8 cellular contexts compared by ENCODE assay signal in the genomic region with DNA sequence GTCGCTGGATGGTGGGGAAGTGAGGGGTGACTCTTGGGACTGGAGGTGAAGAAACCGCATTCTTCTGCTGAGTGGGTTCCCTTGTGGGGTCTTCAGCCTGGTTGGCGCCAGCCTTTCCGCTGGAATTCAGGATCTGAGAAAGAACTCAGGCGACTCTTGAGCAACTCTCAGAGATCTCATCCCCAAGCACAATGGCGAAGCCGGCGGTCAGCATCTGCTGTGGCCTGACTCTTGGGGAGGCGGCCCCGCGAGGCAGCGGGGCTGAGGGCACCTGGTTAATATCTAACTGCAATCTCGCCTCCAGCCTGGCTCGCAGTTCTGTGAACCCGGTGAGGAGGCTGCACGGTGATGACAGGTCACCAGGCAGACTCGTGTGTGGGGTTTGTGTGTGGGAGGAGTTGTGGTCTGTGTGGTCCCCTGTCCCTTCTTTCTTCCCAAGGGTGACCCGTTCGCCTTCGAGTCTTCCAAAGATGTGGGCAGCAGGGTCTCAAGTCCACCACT. TPM values are rescaled to one million over a fixed set of nuclear protein-coding genes. Genes with fewer than 3 reads are reported as not detected.
A peak's percentile ranks its signal among the peaks of the same experiment; 100 is the strongest.
DNase-seq lines count a peak whose midpoint lies in the region; ATAC-seq and TF ChIP-seq lines count a peak whose summit lies in the region.

No MANE protein-coding gene starts in this region.

- H3K9me3 Mint-ChIP-seq in IgD-negative memory B cell, result peaks cover 9 to 25% (median 20%) of the 10 kb centered on the region in 3 donors
- peaks cover 13% of the 10 kb centered on the region for H3K9me3 Mint-ChIP-seq in natural killer cell treated with Interleukin-12 subunit alpha and Interleukin-12 subunit beta and Interleukin-15 and Interleukin-18, amount 100 ng/mL, for 72 hours

- H3K27ac ChIP-seq in C4-2B, result peak overlapping the region; percentile 87
- peak overlapping the region; percentile 89 for H3K27ac ChIP-seq in urinary bladder (ENCODE audit: low read depth)

- H3K4me3 Mint-ChIP-seq in IgD-negative memory B cell, result peak overlapping the region; percentile 97 to 99 (median 98)
- peak overlapping the region; percentile 96 for H3K4me3 Mint-ChIP-seq in natural killer cell treated with Interleukin-12 subunit alpha and Interleukin-12 subunit beta and Interleukin-15 and Interleukin-18, amount 100 ng/mL, for 72 hours

- ATAC-seq in natural killer cell treated with Interleukin-12 subunit alpha and Interleukin-12 subunit beta and Interleukin-15 and Interleukin-18, amount 100 ng/mL, for 72 hours, result no peak
- no peak for ATAC-seq in GM19351 (IDR thresholded peaks at IDR 0.05; ENCODE audit: unreplicated experiment)

- H3K4me1 Mint-ChIP-seq in IgD-negative memory B cell, result peaks cover 15 to 23% (median 21%) of the 10 kb centered on the region in 3 donors
- H3K4me1 Mint-ChIP-seq in natural killer cell treated with Interleukin-12 subunit alpha and Interleukin-12 subunit beta and Interleukin-15 and Interleukin-18, amount 100 ng/mL, for 72 hours (ENCODE audit: low read depth in 2 of 2), result peaks cover 26 to 29% of the 10 kb centered on the region in 2 donors

- TF ChIP-seq CTCF in C4-2B (conservative IDR thresholded peaks at IDR 0.05) (no peak), fibroblast of pulmonary artery (IDR thresholded peaks at IDR 0.05; ENCODE audit: low read length, missing control alignments) (no peak)

- H3K36me3 ChIP-seq in urinary bladder (ENCODE audit: insufficient read depth), result no peaks in the 10 kb centered on the region

- H3K4me3 ChIP-seq in fibroblast of pulmonary artery (replicated peaks; ENCODE audit: low read depth, low read length) (peak overlapping the region; percentile 90), urinary bladder (ENCODE audit: low read depth, low read length) (peak overlapping the region; percentile 69)

- H3K27me3 Mint-ChIP-seq in IgD-negative memory B cell, result no peaks in the 10 kb centered on the region
- H3K27me3 Mint-ChIP-seq in natural killer cell treated with Interleukin-12 subunit alpha and Interleukin-12 subunit beta and Interleukin-15 and Interleukin-18, amount 100 ng/mL, for 72 hours, result peaks cover 6% of the 10 kb centered on the region in 2 donors

- 1% methylated on average over 20 of the region's 20 CpGs for WGBS in urinary bladder

- DNase-seq in GM19240 (ENCODE audit: insufficient read length, low spot score) (peak; percentile 5), activated T-cell treated with anti-CD3 and anti-CD28 coated beads for 48 hours (ENCODE audit: low read depth) (peak; percentile 13), fibroblast of pulmonary artery (ENCODE audit: low read depth) (peak; percentile 42)
- no peak for DNase-seq in natural killer cell treated with Interleukin-12 subunit alpha and Interleukin-12 subunit beta and Interleukin-15 and Interleukin-18, amount 100 ng/mL, for 72 hours (ENCODE audit: low spot score)

- peaks cover 17% of the 10 kb centered on the region for H3K36me3 Mint-ChIP-seq in IgD-negative memory B cell
- H3K36me3 Mint-ChIP-seq in natural killer cell treated with Interleukin-12 subunit alpha and Interleukin-12 subunit beta and Interleukin-15 and Interleukin-18, amount 100 ng/mL, for 72 hours, result peaks cover 33% of the 10 kb centered on the region

- no peaks in the 10 kb centered on the region for H3K4me1 ChIP-seq in urinary bladder (ENCODE audit: insufficient read depth)

- H3K27ac Mint-ChIP-seq in IgD-negative memory B cell, result peak overlapping the region; percentile 78 to 87 (median 86)
- H3K27ac Mint-ChIP-seq in natural killer cell treated with Interleukin-12 subunit alpha and Interleukin-12 subunit beta and Interleukin-15 and Interleukin-18, amount 100 ng/mL, for 72 hours, result peak overlapping the region; percentile 80 to 85

RNA-seq across cellular contexts. Expression of gene ZNF441, which starts 0.9 kb away (rescaled TPM):
- polyA plus RNA-seq in IgD-negative memory B cell (9.3 TPM), urinary bladder (7.4 TPM)
- total RNA-seq in natural killer cell treated with Interleukin-12 subunit alpha and Interleukin-12 subunit beta and Interleukin-15 and Interleukin-18, amount 100 ng/mL, for 72 hours, result 10 to 100 TPM in 1 of 2 donors, 1 to 10 TPM in 1; 6.6 to 11.9 TPM
- total RNA-seq in urinary bladder, result 37.7 TPM

RNA-seq across cellular contexts. Expression of gene ZNF823, which starts 28.9 kb away (rescaled TPM):
- polyA plus RNA-seq in IgD-negative memory B cell (2.5 TPM), urinary bladder (3.5 TPM)
- 1 to 10 TPM; 2.8 to 3.2 TPM for total RNA-seq in natural killer cell treated with Interleukin-12 subunit alpha and Interleukin-12 subunit beta and Interleukin-15 and Interleukin-18, amount 100 ng/mL, for 72 hours
- total RNA-seq in urinary bladder, result 35.1 TPM

RNA-seq across cellular contexts. Expression of gene ZNF491, which starts 30.6 kb away (rescaled TPM):
- polyA plus RNA-seq in IgD-negative memory B cell (0.85 TPM), urinary bladder (1.6 TPM)
- 1 to 10 TPM; 1.7 to 1.8 TPM for total RNA-seq in natural killer cell treated with Interleukin-12 subunit alpha and Interleukin-12 subunit beta and Interleukin-15 and Interleukin-18, amount 100 ng/mL, for 72 hours
- 8.6 TPM for total RNA-seq in urinary bladder

RNA-seq across cellular contexts. Expression of gene ZNF440, which starts 46.4 kb away (rescaled TPM):
- 1.7 TPM for polyA plus RNA-seq in IgD-negative memory B cell
- total RNA-seq in natural killer cell treated with Interleukin-12 subunit alpha and Interleukin-12 subunit beta and Interleukin-15 and Interleukin-18, amount 100 ng/mL, for 72 hours, result 10 to 100 TPM; 16.7 to 20.1 TPM
- total RNA-seq in urinary bladder, result 40.5 TPM
- polyA plus RNA-seq in urinary bladder, result 6.6 TPM
